In the genomic region with DNA sequence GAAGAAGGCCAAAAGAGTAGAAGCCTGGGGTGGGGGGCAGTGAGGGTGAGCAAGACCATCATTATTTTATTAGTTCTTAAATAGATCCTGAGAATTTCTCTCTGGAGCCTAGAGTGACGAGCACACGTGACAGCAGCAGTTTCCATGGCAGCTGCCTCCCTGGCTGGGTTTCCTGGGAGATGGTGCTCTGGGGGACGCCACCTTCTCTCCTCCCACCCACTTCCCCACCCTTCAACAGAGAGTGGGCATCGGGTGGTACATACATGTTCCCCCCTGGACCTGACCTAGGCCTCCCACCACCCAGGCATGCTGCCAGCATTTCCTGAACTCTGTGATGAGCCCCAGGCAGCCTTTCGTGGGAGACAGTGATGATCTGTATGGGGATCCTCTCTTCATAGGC, we compare ENCODE assay signal across 14 cellular contexts. TPM values are rescaled to one million over a fixed set of nuclear protein-coding genes. Genes with fewer than 3 reads are reported as not detected.
"Had no signal": no experiment of that assay in that cellular context is flagged by ENCODE, and none has a peak within 500 bp of the region (broad histone marks: within the 10 kb centered on the region; RNA-seq: fewer than 3 reads in every experiment).

No MANE protein-coding gene starts in this region.

- H3K4me3 ChIP-seq: hepatocyte, mucosa of descending colon, ovary, right lobe of liver, thyroid gland had no signal

- H3K27ac Mint-ChIP-seq: activated B cell treated with CpG ODN at 0.5 μM for 24 hours; activated CD4-positive, alpha-beta memory T cell treated with anti-CD3 and anti-CD28 coated beads, Interleukin-2, amount 10 ng/mL, durations not matched to agents 7 days and 5 days; activated naive CD4-positive, alpha-beta T cell treated with anti-CD3 and anti-CD28 coated beads, Interleukin-2, amount 50 U/mL, for 24 hours; stimulated activated naive B cell treated with anti-CD40 and anti-IgM and Interleukin-4, amounts not matched to agents 10 μg/mL and 1 μg/mL and 100 μg/mL, for 72 hours; T-cell had no signal

- H3K27ac ChIP-seq: hepatocyte, ovary, right lobe of liver, thyroid gland had no signal

- DNase-seq: activated B cell treated with CpG ODN at 0.5 μM for 24 hours; mesenchymal stem cell; mucosa of descending colon; ovary; stimulated activated naive B cell treated with anti-CD40 and anti-IgM and Interleukin-4, amounts not matched to agents 10 μg/mL and 1 μg/mL and 100 μg/mL, for 72 hours; thyroid gland had no signal

- H3K9me3 ChIP-seq: mucosa of descending colon, ovary, right lobe of liver, thyroid gland had no signal

- H3K4me3 Mint-ChIP-seq: activated B cell treated with CpG ODN at 0.5 μM for 24 hours; activated CD4-positive, alpha-beta memory T cell treated with anti-CD3 and anti-CD28 coated beads, Interleukin-2, amount 10 ng/mL, durations not matched to agents 7 days and 5 days; activated naive CD4-positive, alpha-beta T cell treated with anti-CD3 and anti-CD28 coated beads, Interleukin-2, amount 50 U/mL, for 24 hours; stimulated activated naive B cell treated with anti-CD40 and anti-IgM and Interleukin-4, amounts not matched to agents 10 μg/mL and 1 μg/mL and 100 μg/mL, for 72 hours; T-cell had no signal

- H3K4me1 ChIP-seq: right lobe of liver, thyroid gland had no signal

- H3K36me3 ChIP-seq: ovary, right lobe of liver, thyroid gland had no signal

- H3K27me3 Mint-ChIP-seq: activated B cell treated with CpG ODN at 0.5 μM for 24 hours; activated CD4-positive, alpha-beta memory T cell treated with anti-CD3 and anti-CD28 coated beads, Interleukin-2, amount 10 ng/mL, durations not matched to agents 7 days and 5 days; activated naive CD4-positive, alpha-beta T cell treated with anti-CD3 and anti-CD28 coated beads, Interleukin-2, amount 50 U/mL, for 24 hours; naive B cell; stimulated activated naive B cell treated with anti-CD40 and anti-IgM and Interleukin-4, amounts not matched to agents 10 μg/mL and 1 μg/mL and 100 μg/mL, for 72 hours; T-cell had no signal

- H3K9me3 Mint-ChIP-seq: activated B cell treated with CpG ODN at 0.5 μM for 24 hours; activated CD4-positive, alpha-beta memory T cell treated with anti-CD3 and anti-CD28 coated beads, Interleukin-2, amount 10 ng/mL, durations not matched to agents 7 days and 5 days; activated naive CD4-positive, alpha-beta T cell treated with anti-CD3 and anti-CD28 coated beads, Interleukin-2, amount 50 U/mL, for 24 hours; naive B cell; stimulated activated naive B cell treated with anti-CD40 and anti-IgM and Interleukin-4, amounts not matched to agents 10 μg/mL and 1 μg/mL and 100 μg/mL, for 72 hours; T-cell had no signal

- ATAC-seq: mucosa of descending colon had no signal

- H3K27me3 ChIP-seq: ovary, right lobe of liver, thyroid gland had no signal

RNA-seq across cellular contexts. Expression of a gene that starts 12.9 kb away (rescaled TPM):
- total RNA-seq: fibroblast of villous mesenchyme, pulmonary artery endothelial cell had no signal
